In the genomic region with DNA sequence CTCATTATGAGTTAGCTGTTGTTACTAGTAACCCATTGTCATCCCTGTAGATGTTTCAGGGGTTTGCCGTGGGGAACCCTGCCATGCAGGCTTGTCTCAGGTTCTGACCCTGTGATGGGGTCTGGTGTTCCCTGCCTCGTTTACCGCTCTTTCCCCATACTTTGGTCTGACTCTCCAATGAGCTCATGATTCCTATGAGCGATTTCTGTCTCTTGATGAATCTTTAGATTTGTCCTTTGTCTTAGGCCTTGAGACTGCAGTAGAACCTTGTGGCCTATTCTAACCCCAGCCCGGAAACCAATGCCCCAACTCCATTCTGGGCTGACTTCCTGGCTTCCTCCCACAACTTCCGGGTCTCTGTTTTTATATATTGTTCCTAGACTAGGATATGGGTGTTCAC, we compare ENCODE assay signal across 8 cellular contexts. TPM values are rescaled to one million over a fixed set of nuclear protein-coding genes. Genes with fewer than 3 reads are reported as not detected.
A peak's percentile ranks its signal among the peaks of the same experiment; 100 is the strongest.
DNase-seq lines count a peak whose midpoint lies in the region; ATAC-seq, FAIRE-seq and TF ChIP-seq lines count a peak whose summit lies in the region.

No MANE protein-coding gene starts in this region.

- no peaks in the 10 kb centered on the region for H3K27me3 ChIP-seq in heart right ventricle
- no peaks in the 10 kb centered on the region for H3K27me3 ChIP-seq in right atrium auricular region
- no peaks in the 10 kb centered on the region for H3K27me3 ChIP-seq in naive thymus-derived CD4-positive, alpha-beta T cell (ENCODE audit: control insufficient read depth in 2 of 2, insufficient read depth in 2 of 2, low read length in 2 of 2)

- intact Hi-C loops in heart right ventricle (cut with DNase I) = no loop called here
- intact Hi-C loops in naive thymus-derived CD4-positive, alpha-beta T cell (cut with micrococcal nuclease) = loop anchor here (1.0 to 5.0 kb wide), 5 partner anchors 12 to 341 kb away; a partner anchor contains a TSS

- DNase-seq in heart right ventricle = peak in 1 of 2 donors; percentile 32
- DNase-seq in right atrium auricular region (ENCODE audit: low spot score) = no peak
- peak; percentile 60 to 66 for DNase-seq in activated T-cell treated with anti-CD3 and anti-CD28 coated beads, Interleukin-2, amount 50 U/mL, for 48 hours
- peak in 8 of 9 donors; percentile 58 to 81 (median 74) for DNase-seq in naive thymus-derived CD4-positive, alpha-beta T cell
- no peak for DNase-seq in RCC 7860 (ENCODE audit: low spot score)
- DNase-seq in NCI-H2196 treated with DMSO at 0.1 percent for 48 hours (lab: John Stamatoyannopoulos, UW; ENCODE audit: unreplicated experiment) = no peak

- no peak overlapping the region for H3K4me3 ChIP-seq in heart right ventricle
- no peak overlapping the region for H3K4me3 ChIP-seq in right atrium auricular region
- peak overlapping the region; percentile 11 for H3K4me3 ChIP-seq in naive thymus-derived CD4-positive, alpha-beta T cell (ENCODE audit: low read length)

- H3K27me3 Mint-ChIP-seq in naive thymus-derived CD4-positive, alpha-beta T cell = no peaks in the 10 kb centered on the region

- FAIRE-seq in RCC 7860 (lab: Jason Lieb, UNC) = no peak

- peaks cover 0 to 25% (median 5%) of the 10 kb centered on the region in 9 donors for H3K4me1 ChIP-seq in heart right ventricle
- H3K4me1 ChIP-seq in right atrium auricular region = no peaks in the 10 kb centered on the region
- H3K4me1 ChIP-seq in naive thymus-derived CD4-positive, alpha-beta T cell (ENCODE audit: control insufficient read depth in 2 of 2, insufficient read depth in 2 of 2, low read length in 2 of 2) = peaks cover 32 to 35% of the 10 kb centered on the region in 2 donors

- 59 to 68% methylated on average over 6 of the region's 6 CpGs for WGBS in heart right ventricle, 2 donors

- H3K9me3 ChIP-seq in heart right ventricle = peaks cover 0 to 16% (median 7%) of the 10 kb centered on the region in 11 donors
- H3K9me3 ChIP-seq in right atrium auricular region = peaks cover 0 to 8% of the 10 kb centered on the region in 2 donors
- H3K9me3 ChIP-seq in naive thymus-derived CD4-positive, alpha-beta T cell (ENCODE audit: control insufficient read depth in 2 of 3, low read length in 3 of 3) = peaks cover 0 to 10% (median 7%) of the 10 kb centered on the region in 3 experiments

- peaks cover 24 to 59% (median 48%) of the 10 kb centered on the region in 7 donors for H3K4me1 Mint-ChIP-seq in naive thymus-derived CD4-positive, alpha-beta T cell

- CTCF ChIA-PET in naive thymus-derived CD4-positive, alpha-beta T cell (lab: Charles Lee) = interaction anchor here (1.5 kb wide), 1 partner anchor 15 kb away, joined by 8 read pairs; no protein-coding TSS in a partner anchor

- H3K27ac ChIP-seq in heart right ventricle (peak overlapping the region in 9 of 10 donors; percentile 4 to 73 (median 49)), right atrium auricular region (peak overlapping the region in 1 of 2 donors; percentile 35)
- no peak overlapping the region for H3K27ac ChIP-seq in naive thymus-derived CD4-positive, alpha-beta T cell (ENCODE audit: low read depth, low read length)

- H3K27ac Mint-ChIP-seq in naive thymus-derived CD4-positive, alpha-beta T cell = peak overlapping the region; percentile 7 to 92 (median 56)

- ATAC-seq in heart right ventricle = peak in 7 of 8 donors; percentile 67 to 92 (median 81)
- peak; percentile 98 for ATAC-seq in naive thymus-derived CD4-positive, alpha-beta T cell
- no peak for ATAC-seq in HG02970 (IDR thresholded peaks at IDR 0.05; ENCODE audit: low FRiP score, unreplicated experiment)
- ATAC-seq in HG02678 (IDR thresholded peaks at IDR 0.05; ENCODE audit: unreplicated experiment) = no peak

- no peaks in the 10 kb centered on the region for H3K36me3 ChIP-seq in heart right ventricle
- no peaks in the 10 kb centered on the region for H3K36me3 ChIP-seq in right atrium auricular region
- no peaks in the 10 kb centered on the region for H3K36me3 ChIP-seq in naive thymus-derived CD4-positive, alpha-beta T cell (ENCODE audit: control insufficient read depth in 2 of 3, insufficient read depth in 3 of 3, low read length in 3 of 3)

- POLR2A ChIA-PET in naive thymus-derived CD4-positive, alpha-beta T cell (lab: Charles Lee) = interaction anchor here (0.6 to 3.3 kb wide), 6 partner anchors 9 to 24 kb away, joined by 3 to 24 read pairs (median 5); a partner anchor contains a TSS

- TF ChIP-seq CTCF in heart right ventricle (IDR thresholded peaks at IDR 0.05) = no peak
- TF ChIP-seq CTCF in right atrium auricular region (IDR thresholded peaks at IDR 0.05) = no peak

- H3K4me3 Mint-ChIP-seq in naive thymus-derived CD4-positive, alpha-beta T cell = peak overlapping the region; percentile 66 to 87 (median 72)

- peaks cover 0 to 25% (median 15%) of the 10 kb centered on the region in 11 donors for H3K9me3 Mint-ChIP-seq in naive thymus-derived CD4-positive, alpha-beta T cell

- peaks cover 0 to 47% (median 0%) of the 10 kb centered on the region in 5 donors for H3K36me3 Mint-ChIP-seq in naive thymus-derived CD4-positive, alpha-beta T cell

RNA-seq across cellular contexts. Expression of a gene that starts 11.3 kb away (rescaled TPM):
- total RNA-seq in heart right ventricle = 10 to 100 TPM; 28.6 to 81.7 (median 35.0) TPM
- 10 to 100 TPM; 29.5 to 41.7 TPM for polyA plus RNA-seq in heart right ventricle
- 10 to 100 TPM; 56.5 to 96.3 TPM for total RNA-seq in right atrium auricular region
- total RNA-seq in naive thymus-derived CD4-positive, alpha-beta T cell = 100 to 1,000 TPM in 2 of 5 experiments, 10 to 100 TPM in 3; 81.8 to 263 (median 93.8) TPM
- polyA plus RNA-seq in naive thymus-derived CD4-positive, alpha-beta T cell = 10 to 100 TPM; 73.9 to 79.4 TPM

RNA-seq across cellular contexts. Expression of a gene that starts 24.7 kb away (rescaled TPM):
- total RNA-seq in heart right ventricle (10 to 100 TPM in 2 of 10 donors, 1 to 10 TPM in 8; 2.2 to 19.6 (median 7.0) TPM), right atrium auricular region (1 to 10 TPM; 3.7 to 4.3 TPM)
- polyA plus RNA-seq in heart right ventricle = 1 to 10 TPM; 2.8 to 4.2 TPM
- total RNA-seq in naive thymus-derived CD4-positive, alpha-beta T cell = 1 to 10 TPM in 3 of 5 experiments, under 1 TPM in 2; 0.22 to 2.0 (median 1.5) TPM
- under 1 TPM; 0.08 to 0.16 TPM for polyA plus RNA-seq in naive thymus-derived CD4-positive, alpha-beta T cell

Comparison
In these comparisons a context has a peak if more than half of its experiments do, and no peak if none do; other contexts are left out.
1. ATAC-seq: peak in heart right ventricle (7 of 8) and naive thymus-derived CD4-positive, alpha-beta T cell (single experiment); none in HG02970 (single experiment) and HG02678 (single experiment).
2. DNase-seq: peak in activated T-cell treated with anti-CD3 and anti-CD28 coated beads, Interleukin-2, amount 50 U/mL, for 48 hours (2 of 2) and naive thymus-derived CD4-positive, alpha-beta T cell (8 of 9); none in right atrium auricular region (single experiment), RCC 7860 (single experiment) and NCI-H2196 treated with DMSO at 0.1 percent for 48 hours (single experiment).
3. intact Hi-C loops: an anchor here in naive thymus-derived CD4-positive, alpha-beta T cell (1.0 to 5.0 kb wide); none called in heart right ventricle.